ENCODE assay signal across 1 cellular context in genomic region chr5:132417461-132417860, GRCh38.
TF ChIP-seq lines count a peak whose summit lies in the region.

No MANE protein-coding gene starts in this region.

TF ChIP-seq in HepG2, 621 proteins besides CTCF, POLR2A, EP300 and RAD21 (continued from another document):
- TF ChIP-seq GLMP (CRISPR knock-in tag; IDR thresholded peaks at IDR 0.05; ENCODE audit: borderline replicate concordance) (no peak), CSRNP1 (CRISPR knock-in tag; IDR thresholded peaks at IDR 0.05) (no peak), ETS1 (CRISPR knock-in tag; IDR thresholded peaks at IDR 0.05) (no peak), HES4 (CRISPR knock-in tag; IDR thresholded peaks at IDR 0.05; ENCODE audit: borderline replicate concordance) (no peak), ZNF639 (CRISPR knock-in tag; conservative IDR thresholded peaks at IDR 0.05) (no peak), GFI1 (CRISPR knock-in tag; IDR thresholded peaks at IDR 0.05; ENCODE audit: borderline replicate concordance) (no peak), ZNF709 (CRISPR knock-in tag; IDR thresholded peaks at IDR 0.05) (no peak), ZSCAN29 (CRISPR knock-in tag; conservative IDR thresholded peaks at IDR 0.05) (no peak), SP4 (CRISPR knock-in tag; IDR thresholded peaks at IDR 0.05) (no peak), TP53 (CRISPR knock-in tag; conservative IDR thresholded peaks at IDR 0.05) (no peak), ATF3 (CRISPR knock-in tag; IDR thresholded peaks at IDR 0.05) (no peak), HNF1B (CRISPR knock-in tag; IDR thresholded peaks at IDR 0.05) (no peak), CBFB (CRISPR knock-in tag; IDR thresholded peaks at IDR 0.05) (no peak), KAT8 (CRISPR knock-in tag; IDR thresholded peaks at IDR 0.05) (no peak), ZBTB33 (CRISPR knock-in tag; IDR thresholded peaks at IDR 0.05) (no peak), CREB3 (CRISPR knock-in tag; IDR thresholded peaks at IDR 0.05) (no peak)
